ENCODE assay signal across 23 cellular contexts in genomic region chr2:159449504-159450124, GRCh38.
DNase-seq lines count a peak whose midpoint lies in the region; ATAC-seq and TF ChIP-seq lines count a peak whose summit lies in the region.
"Had no signal": no experiment of that assay in that cellular context is flagged by ENCODE, and none has a peak within 500 bp of the region (broad histone marks: within the 10 kb centered on the region; RNA-seq: fewer than 3 reads in every experiment).

No MANE protein-coding gene starts in this region.

- DNase-seq in NCI-H82 (lab: John Stamatoyannopoulos, UW) (peak; percentile 5), NCI-H82 treated with DMSO at 0.1 percent for 48 hours (lab: John Stamatoyannopoulos, UW; ENCODE audit: unreplicated experiment) (no peak), NCI-H748 treated with DMSO at 0.1 percent for 48 hours (lab: John Stamatoyannopoulos, UW) (peak; percentile 15), iPS-NIHi11 (ENCODE audit: low spot score) (peak; percentile 17), vagina (ENCODE audit: extremely low spot score in 2 of 2) (no peak), breast epithelium (ENCODE audit: low spot score in 2 of 2) (no peak)
- DNase-seq in activated CD4-positive, alpha-beta memory T cell treated with anti-CD3 and anti-CD28 coated beads for 36 hours: no peak
- DNase-seq: activated CD4-positive, alpha-beta T cell treated with anti-CD3 and anti-CD28 coated beads, Interleukin-2, amount 10 ng/mL, durations not matched to agents 7 days and 5 days; activated CD8-positive, alpha-beta memory T cell treated with anti-CD3 and anti-CD28 coated beads, Interleukin-2, amount 10 ng/mL, durations not matched to agents 7 days and 5 days; activated naive CD4-positive, alpha-beta T cell treated with anti-CD3 and anti-CD28 coated beads, Interleukin-2, amount 10 ng/mL, durations not matched to agents 7 days and 5 days; GF-D8; kidney; NCI-H1105 treated with DMSO at 0.1 percent for 48 hours; NCI-H2081 treated with DMSO at 0.1 percent for 48 hours; NCI-H526 treated with DMSO at 0.1 percent for 48 hours; nucleus accumbens; stimulated activated CD8-positive, alpha-beta memory T cell treated with anti-CD3 and anti-CD28 coated beads, Interleukin-4, amount 100 ng/mL, for 48 hours had no signal

- H3K4me3 Mint-ChIP-seq in activated CD4-positive, alpha-beta memory T cell treated with anti-CD3 and anti-CD28 coated beads for 36 hours: no peak overlapping the region
- H3K4me3 Mint-ChIP-seq: activated CD4-positive, alpha-beta T cell treated with anti-CD3 and anti-CD28 coated beads, Interleukin-2, amount 10 ng/mL, durations not matched to agents 7 days and 5 days; activated CD8-positive, alpha-beta memory T cell treated with anti-CD3 and anti-CD28 coated beads, Interleukin-2, amount 10 ng/mL, durations not matched to agents 7 days and 5 days; activated naive CD4-positive, alpha-beta T cell treated with anti-CD3 and anti-CD28 coated beads, Interleukin-2, amount 10 ng/mL, durations not matched to agents 7 days and 5 days; B cell had no signal

- no peaks in the 10 kb centered on the region for H3K27me3 Mint-ChIP-seq in activated CD4-positive, alpha-beta memory T cell treated with anti-CD3 and anti-CD28 coated beads for 36 hours
- H3K27me3 Mint-ChIP-seq: activated CD4-positive, alpha-beta T cell treated with anti-CD3 and anti-CD28 coated beads, Interleukin-2, amount 10 ng/mL, durations not matched to agents 7 days and 5 days; activated CD8-positive, alpha-beta memory T cell treated with anti-CD3 and anti-CD28 coated beads, Interleukin-2, amount 10 ng/mL, durations not matched to agents 7 days and 5 days; activated naive CD4-positive, alpha-beta T cell treated with anti-CD3 and anti-CD28 coated beads, Interleukin-2, amount 10 ng/mL, durations not matched to agents 7 days and 5 days; B cell had no signal

- peaks cover 16% of the 10 kb centered on the region for H3K36me3 Mint-ChIP-seq in activated CD4-positive, alpha-beta memory T cell treated with anti-CD3 and anti-CD28 coated beads for 36 hours
- H3K36me3 Mint-ChIP-seq: activated naive CD4-positive, alpha-beta T cell treated with anti-CD3 and anti-CD28 coated beads, Interleukin-2, amount 10 ng/mL, durations not matched to agents 7 days and 5 days had no signal

- intact Hi-C loops in vagina (cut with DNase I): no loop called here
- intact Hi-C loops in breast epithelium (cut with DNase I; ENCODE audit: low total_unique reads): no loop called here
- intact Hi-C loops in activated CD4-positive, alpha-beta memory T cell treated with anti-CD3 and anti-CD28 coated beads for 36 hours (cut with micrococcal nuclease): no loop called here

- H3K4me1 Mint-ChIP-seq in activated CD4-positive, alpha-beta memory T cell treated with anti-CD3 and anti-CD28 coated beads for 36 hours (ENCODE audit: low read depth): no peaks in the 10 kb centered on the region
- H3K4me1 Mint-ChIP-seq: B cell had no signal

- H3K4me1 ChIP-seq in vagina (no peaks in the 10 kb centered on the region), breast epithelium (no peaks in the 10 kb centered on the region)
- H3K4me1 ChIP-seq: tibial nerve had no signal

- H3K9me3 ChIP-seq in vagina (no peaks in the 10 kb centered on the region), breast epithelium (no peaks in the 10 kb centered on the region)
- H3K9me3 ChIP-seq: tibial nerve had no signal

- ATAC-seq in HG03025 (IDR thresholded peaks at IDR 0.05; ENCODE audit: low FRiP score, unreplicated experiment): no peak
- ATAC-seq: activated CD8-positive, alpha-beta memory T cell treated with anti-CD3 and anti-CD28 coated beads, Interleukin-2, amount 10 ng/mL, durations not matched to agents 7 days and 5 days; Right ventricle myocardium inferior had no signal

- TF ChIP-seq CTCF in vagina (IDR thresholded peaks at IDR 0.05) (no peak), breast epithelium (IDR thresholded peaks at IDR 0.05) (no peak)

- no peak overlapping the region for H3K27ac ChIP-seq in vagina
- H3K27ac ChIP-seq in breast epithelium: no peak overlapping the region
- H3K27ac ChIP-seq: cardiac muscle cell, tibial nerve, VCaP had no signal

- H3K27ac Mint-ChIP-seq in activated CD4-positive, alpha-beta memory T cell treated with anti-CD3 and anti-CD28 coated beads for 36 hours: no peak overlapping the region
- H3K27ac Mint-ChIP-seq: activated CD4-positive, alpha-beta T cell treated with anti-CD3 and anti-CD28 coated beads, Interleukin-2, amount 10 ng/mL, durations not matched to agents 7 days and 5 days; activated CD8-positive, alpha-beta memory T cell treated with anti-CD3 and anti-CD28 coated beads, Interleukin-2, amount 10 ng/mL, durations not matched to agents 7 days and 5 days; activated naive CD4-positive, alpha-beta T cell treated with anti-CD3 and anti-CD28 coated beads, Interleukin-2, amount 10 ng/mL, durations not matched to agents 7 days and 5 days; B cell had no signal

- no peak for TF ChIP-seq POLR2A in vagina (IDR thresholded peaks at IDR 0.05)
- TF ChIP-seq POLR2A in breast epithelium (IDR thresholded peaks at IDR 0.05): no peak

- CTCF ChIA-PET in activated CD4-positive, alpha-beta memory T cell treated with anti-CD3 and anti-CD28 coated beads for 36 hours (lab: Charles Lee): no interaction called here

- H3K4me3 ChIP-seq in vagina: no peak overlapping the region
- H3K4me3 ChIP-seq in breast epithelium: no peak overlapping the region
- H3K4me3 ChIP-seq: cardiac muscle cell, tibial nerve had no signal

- H3K36me3 ChIP-seq in vagina (peaks cover 0 to 35% of the 10 kb centered on the region in 2 donors), breast epithelium (peaks cover 4% of the 10 kb centered on the region)

- no peaks in the 10 kb centered on the region for H3K27me3 ChIP-seq in vagina
- H3K27me3 ChIP-seq in breast epithelium: no peaks in the 10 kb centered on the region
- H3K27me3 ChIP-seq: cardiac muscle cell, tibial nerve had no signal

- H3K9me3 Mint-ChIP-seq in activated CD4-positive, alpha-beta memory T cell treated with anti-CD3 and anti-CD28 coated beads for 36 hours: no peaks in the 10 kb centered on the region
- H3K9me3 Mint-ChIP-seq: activated CD4-positive, alpha-beta T cell treated with anti-CD3 and anti-CD28 coated beads, Interleukin-2, amount 10 ng/mL, durations not matched to agents 7 days and 5 days; activated naive CD4-positive, alpha-beta T cell treated with anti-CD3 and anti-CD28 coated beads, Interleukin-2, amount 10 ng/mL, durations not matched to agents 7 days and 5 days had no signal

- POLR2A ChIA-PET in activated CD4-positive, alpha-beta memory T cell treated with anti-CD3 and anti-CD28 coated beads for 36 hours (lab: Charles Lee): interaction anchor here (0.6 kb wide), 1 partner anchor 492 kb away, joined by 3 read pairs; no protein-coding TSS in a partner anchor

Comparison
In these comparisons a context has a peak if more than half of its experiments do, and no peak if none do; other contexts are left out.
1. DNase-seq: peak in NCI-H82 (single experiment), NCI-H748 treated with DMSO at 0.1 percent for 48 hours (single experiment) and iPS-NIHi11 (single experiment); none in NCI-H82 treated with DMSO at 0.1 percent for 48 hours (single experiment), vagina (0 of 2), breast epithelium (0 of 2) and activated CD4-positive, alpha-beta memory T cell treated with anti-CD3 and anti-CD28 coated beads for 36 hours (single experiment).